8 cellular contexts compared by ENCODE assay signal in the genomic region with DNA sequence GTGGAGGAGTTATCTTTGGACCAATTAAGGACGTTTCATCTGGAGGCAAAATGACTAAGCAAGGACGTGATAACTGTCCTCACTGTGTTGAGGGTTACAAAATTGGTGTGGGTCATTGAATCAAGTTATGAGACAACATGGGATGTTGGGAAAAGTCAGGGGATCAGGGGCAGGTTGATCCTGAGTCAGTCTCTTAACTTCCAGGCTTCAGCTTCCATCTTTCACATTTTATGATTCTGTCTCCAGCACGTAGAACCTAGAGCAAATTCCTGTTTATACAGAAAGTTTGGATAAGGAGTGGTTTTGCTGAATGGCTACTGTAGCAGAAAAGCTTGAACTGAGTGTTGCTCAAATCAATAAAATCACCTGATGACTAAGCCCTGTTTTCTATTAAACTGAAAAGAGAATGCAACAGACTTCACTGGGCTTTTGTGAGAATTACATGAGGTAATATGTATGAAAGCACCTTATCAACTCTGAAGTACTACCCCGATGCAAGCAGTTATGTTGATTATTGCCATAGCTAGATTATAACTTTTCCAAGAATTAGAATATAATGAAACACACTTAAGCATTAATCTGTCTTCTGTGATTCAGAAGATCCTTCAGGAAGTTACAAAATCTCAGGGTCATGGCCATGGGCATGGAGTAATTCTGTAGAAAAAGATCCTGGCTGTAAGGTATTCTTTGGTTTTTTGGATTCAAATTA.
DNase-seq lines count a peak whose midpoint lies in the region; ATAC-seq, FAIRE-seq and TF ChIP-seq lines count a peak whose summit lies in the region.
"Had no signal": no experiment of that assay in that cellular context is flagged by ENCODE, and none has a peak within 500 bp of the region (broad histone marks: within the 10 kb centered on the region; RNA-seq: fewer than 3 reads in every experiment).

No MANE protein-coding gene starts in this region.

- 29 to 31% methylated on average over 4 of the region's 4 CpGs for WGBS in pancreas, 2 donors

- H3K9me3 ChIP-seq in pancreas: no peaks in the 10 kb centered on the region

- FAIRE-seq in pancreas (lab: Jason Lieb, UNC): no peak

- H3K27me3 ChIP-seq in pancreas: no peaks in the 10 kb centered on the region

- ATAC-seq in pancreas: peak; percentile 22 to 53 (median 36)
- ATAC-seq in GM21529 (IDR thresholded peaks at IDR 0.05; ENCODE audit: unreplicated experiment): no peak

- DNase-seq in GM12865 (ENCODE audit: low read depth) (peak; percentile 42), M059J (ENCODE audit: low read depth) (peak; percentile 64), choroid plexus epithelial cell (ENCODE audit: low read depth) (peak; percentile 39), pancreas (no peak), erythroblast (lab: John Stamatoyannopoulos, UW) (no peak)
- DNase-seq in stimulated activated CD4-positive, alpha-beta T cell treated with anti-CD3 and anti-CD28 coated beads, Interleukin-4, amount 100 ng/mL, for 4 hours: no peak
- DNase-seq: NCI-H748 treated with DMSO at 0.1 percent for 48 hours had no signal

- H3K4me1 ChIP-seq in pancreas: peaks cover 22 to 47% (median 37%) of the 10 kb centered on the region in 3 donors

- H3K36me3 ChIP-seq in pancreas: no peaks in the 10 kb centered on the region

- no peak for TF ChIP-seq POLR2A in erythroblast (IDR thresholded peaks at IDR 0.05; ENCODE audit: low read length)

- H3K4me3 ChIP-seq in GM12865 (ENCODE audit: low read depth, low read length): no peak overlapping the region
- H3K4me3 ChIP-seq in choroid plexus epithelial cell (ENCODE audit: low read depth, low read length): no peak overlapping the region
- no peak overlapping the region for H3K4me3 ChIP-seq in pancreas

- TF ChIP-seq CTCF in GM12865 (IDR thresholded peaks at IDR 0.05; ENCODE audit: insufficient read depth, low read depth, low read length, missing control alignments): no peak
- no peak for TF ChIP-seq CTCF in choroid plexus epithelial cell (conservative IDR thresholded peaks at IDR 0.05; ENCODE audit: low read depth, low read length)
- TF ChIP-seq CTCF in pancreas (IDR thresholded peaks at IDR 0.05): no peak

- intact Hi-C loops in pancreas (cut with DNase I): no loop called here

- H3K27ac ChIP-seq in pancreas: peak overlapping the region in 3 of 4 donors; percentile 8 to 62 (median 45)

Comparison
In these comparisons a context has a peak if more than half of its experiments do, and no peak if none do; other contexts are left out.
1. DNase-seq: peak in GM12865 (single experiment), M059J (single experiment) and choroid plexus epithelial cell (single experiment); none in pancreas (0 of 6), stimulated activated CD4-positive, alpha-beta T cell treated with anti-CD3 and anti-CD28 coated beads, Interleukin-4, amount 100 ng/mL, for 4 hours (0 of 2) and erythroblast (0 of 2).